ENCODE assay signal across 1 cellular context in the genomic region with DNA sequence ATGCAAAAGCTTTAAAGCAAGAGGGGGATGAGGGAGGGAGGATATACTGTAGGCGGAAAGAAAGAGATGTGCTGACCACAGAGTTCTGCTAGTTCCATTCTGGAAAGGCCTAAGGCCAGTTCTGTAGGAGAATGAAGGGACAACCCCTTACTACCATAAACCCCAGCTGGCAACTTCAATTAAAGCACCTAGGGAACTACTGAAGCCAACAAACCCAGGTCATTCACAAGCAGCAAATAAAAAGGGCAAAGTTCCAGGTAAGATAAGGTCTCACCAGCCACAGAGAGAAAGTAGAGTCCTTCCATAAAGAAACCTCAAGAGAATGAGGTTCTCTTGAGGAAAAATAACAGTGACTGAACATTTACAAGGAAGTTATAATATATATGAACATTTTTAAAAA.
TF ChIP-seq lines count a peak whose summit lies in the region.

No MANE protein-coding gene starts in this region.

TF ChIP-seq in WTC11, 78 proteins besides CTCF, POLR2A, EP300 and RAD21 (continued from another document):
- TF ChIP-seq, protein P1, sequence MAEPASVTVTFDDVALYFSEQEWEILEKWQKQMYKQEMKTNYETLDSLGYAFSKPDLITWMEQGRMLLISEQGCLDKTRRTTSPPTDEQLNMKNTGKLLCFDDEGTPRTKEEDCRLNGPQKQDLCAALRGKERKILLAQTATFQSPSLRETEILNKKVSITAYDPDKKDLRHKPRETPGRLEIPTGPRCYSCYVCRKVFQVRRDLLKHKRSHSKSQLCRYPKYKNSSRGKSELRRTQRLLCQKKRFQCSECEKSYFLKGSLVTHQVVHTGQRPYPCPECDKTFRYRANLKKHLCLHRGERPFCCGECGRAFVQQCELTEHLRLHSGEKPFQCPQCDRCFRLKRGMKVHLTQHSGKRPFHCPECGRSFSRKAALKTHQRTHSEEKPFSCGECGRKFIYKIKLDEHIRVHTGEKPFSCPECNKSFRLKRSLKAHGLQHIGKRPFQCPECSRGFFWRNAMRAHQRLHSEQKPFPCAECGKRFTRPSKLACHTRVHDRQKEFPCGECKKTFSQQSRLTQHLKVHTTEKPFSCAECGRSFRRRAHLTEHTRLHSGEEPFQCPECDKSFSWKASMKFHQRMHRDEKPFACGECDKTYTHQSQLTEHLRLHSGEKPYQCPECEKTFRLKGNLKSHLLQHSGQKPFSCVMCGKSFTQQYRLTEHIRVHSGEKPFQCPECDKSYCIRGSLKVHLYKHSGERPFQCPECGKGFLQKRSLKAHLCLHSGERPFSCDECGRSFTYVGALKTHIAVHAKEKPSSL (CRISPR knock-in tag; conservative IDR thresholded peaks at IDR 0.05): no peak
- TF ChIP-seq, protein P2, sequence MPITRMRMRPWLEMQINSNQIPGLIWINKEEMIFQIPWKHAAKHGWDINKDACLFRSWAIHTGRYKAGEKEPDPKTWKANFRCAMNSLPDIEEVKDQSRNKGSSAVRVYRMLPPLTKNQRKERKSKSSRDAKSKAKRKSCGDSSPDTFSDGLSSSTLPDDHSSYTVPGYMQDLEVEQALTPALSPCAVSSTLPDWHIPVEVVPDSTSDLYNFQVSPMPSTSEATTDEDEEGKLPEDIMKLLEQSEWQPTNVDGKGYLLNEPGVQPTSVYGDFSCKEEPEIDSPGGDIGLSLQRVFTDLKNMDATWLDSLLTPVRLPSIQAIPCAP (CRISPR knock-in tag; IDR thresholded peaks at IDR 0.05): no peak
- no peak for TF ChIP-seq ZNF671 (CRISPR knock-in tag; IDR thresholded peaks at IDR 0.05)
TF ChIP-seq in WTC11: peak in this region for 0.
